In the genomic region with DNA sequence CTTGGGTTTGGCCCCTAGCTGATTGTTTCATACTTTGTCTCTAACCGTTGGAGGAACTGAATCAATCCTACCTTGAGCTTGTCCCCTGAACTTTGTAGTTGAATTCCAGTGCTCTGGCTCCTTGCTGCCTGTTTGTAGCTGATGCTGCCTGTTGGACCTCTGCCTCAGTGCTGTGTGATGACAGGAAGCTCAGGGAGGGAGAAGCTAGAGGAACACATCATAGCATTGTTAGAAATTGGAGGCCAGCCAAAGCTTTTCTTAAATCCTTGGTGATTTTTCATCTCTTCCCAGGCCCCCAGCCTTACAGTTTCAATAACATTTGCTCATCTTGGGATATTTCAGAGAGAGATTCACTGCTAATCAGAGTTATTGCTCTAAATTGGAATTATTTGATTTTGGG, we compare ENCODE assay signal across 9 cellular contexts. TPM values are rescaled to one million over a fixed set of nuclear protein-coding genes. Genes with fewer than 3 reads are reported as not detected.
DNase-seq lines count a peak whose midpoint lies in the region; ATAC-seq, FAIRE-seq and TF ChIP-seq lines count a peak whose summit lies in the region.
"Had no signal": no experiment of that assay in that cellular context is flagged by ENCODE, and none has a peak within 500 bp of the region (broad histone marks: within the 10 kb centered on the region; RNA-seq: fewer than 3 reads in every experiment).

No MANE protein-coding gene starts in this region.

- no peak for TF ChIP-seq POLR2A in endothelial cell of umbilical vein (IDR thresholded peaks at IDR 0.05; ENCODE audit: low read depth, low read length)

- H3K9me1 ChIP-seq in endothelial cell of umbilical vein (replicated peaks; ENCODE audit: control insufficient read depth, extremely low read depth, insufficient read depth, low read length) = no peaks in the 10 kb centered on the region

- peaks cover 6% of the 10 kb centered on the region for H4K20me1 ChIP-seq in endothelial cell of umbilical vein (replicated peaks; ENCODE audit: control insufficient read depth, extremely low read depth, insufficient read depth, low read length)

- H3K4me3 ChIP-seq in SJSA1 = no peak overlapping the region
- no peak overlapping the region for H3K4me3 ChIP-seq in endothelial cell of umbilical vein (replicated peaks in 1 of 3; ENCODE audit: insufficient read depth in 1 of 3, low read depth in 1 of 3, low read length in 3 of 3)

- no peaks in the 10 kb centered on the region for H3K27me3 ChIP-seq in SJSA1 (replicated peaks)
- H3K27me3 ChIP-seq in endothelial cell of umbilical vein (ENCODE audit: control insufficient read depth in 2 of 2, insufficient read depth in 2 of 2, low read length in 2 of 2) = no peaks in the 10 kb centered on the region

- dilution Hi-C loops in endothelial cell of umbilical vein (cut with MboI; ENCODE audit: extremely low pct_ligation_motif_present, low sequenced_read_pairs) = no loop called here

- H3K9ac ChIP-seq in endothelial cell of umbilical vein (replicated peaks; ENCODE audit: extremely low read depth, insufficient read depth, low read length) = no peak overlapping the region

- BruUV-seq in endothelial cell of umbilical vein (replicated peaks; lab: Mats Ljungman, UMichigan) = no TSS peak

- CTCF ChIA-PET in endothelial cell of umbilical vein (lab: Charles Lee) = interaction anchor here (0.8 to 2.2 kb wide), 16 partner anchors 9 to 140 kb away, joined by 3 to 20 read pairs (median 4); partner anchors contain the start of gene MACF1

- no peak overlapping the region for H2AFZ ChIP-seq in endothelial cell of umbilical vein (ENCODE audit: low read depth, low read length)

- H3K36me3 ChIP-seq in SJSA1 (peaks cover under 1% of the 10 kb centered on the region; the same call in 1 of the 2 replicates), endothelial cell of umbilical vein (ENCODE audit: control insufficient read depth in 2 of 2, extremely low read depth in 1 of 2, insufficient read depth in 2 of 2, low read length in 2 of 2) (peaks cover 0 to under 1% of the 10 kb centered on the region in 2 experiments)

- no peak for ATAC-seq in GM18861 (IDR thresholded peaks at IDR 0.05; ENCODE audit: unreplicated experiment)

- H3K9me3 ChIP-seq in SJSA1 (replicated peaks) = no peaks in the 10 kb centered on the region
- no peaks in the 10 kb centered on the region for H3K9me3 ChIP-seq in endothelial cell of umbilical vein (replicated peaks; ENCODE audit: control insufficient read depth, insufficient read depth, low read length)

- intact Hi-C loops in endothelial cell of umbilical vein (cut with micrococcal nuclease) = no loop called here

- no peak for TF ChIP-seq CTCF in endothelial cell of umbilical vein (IDR thresholded peaks at IDR 0.05; ENCODE audit: extremely low read depth in 1 of 2, insufficient read depth in 1 of 2, low read depth in 1 of 2, low read length in 2 of 2)

- H3K4me1 ChIP-seq in SJSA1 (replicated peaks) (peaks cover 9% of the 10 kb centered on the region), endothelial cell of umbilical vein (ENCODE audit: control insufficient read depth, extremely low read depth, insufficient read depth, low read length) (peaks cover 16% of the 10 kb centered on the region)

- POLR2A ChIA-PET in endothelial cell of umbilical vein (lab: Charles Lee) = interaction anchor here (1.5 kb wide), 1 partner anchor 78 kb away, joined by 3 read pairs; no protein-coding TSS in a partner anchor

- H3K27ac ChIP-seq in SJSA1 (no peak overlapping the region), endothelial cell of umbilical vein (ENCODE audit: insufficient read depth, low read depth, low read length) (peak overlapping the region; percentile 40)

- DNase-seq in C1 segment of cervical spinal cord (lab: John Stamatoyannopoulos, UW) (peak in 9 of 14 donors; percentile 13 to 57 (median 42)), SJSA1 (ENCODE audit: low read depth in 1 of 2, low spot score in 2 of 2) (peak; percentile 41 to 49), endothelial cell of umbilical vein (ENCODE audit: low read depth, low spot score) (peak; percentile 71), myocyte (ENCODE audit: low read depth) (peak; percentile 46), iPS-NIHi7 (ENCODE audit: extremely low spot score) (no peak), NCI-H345 treated with DMSO at 0.1 percent for 48 hours (lab: John Stamatoyannopoulos, UW; ENCODE audit: unreplicated experiment) (no peak), GM19239 (ENCODE audit: insufficient read length, low spot score) (no peak)

- H3K79me2 ChIP-seq in endothelial cell of umbilical vein (ENCODE audit: control insufficient read depth, insufficient read depth, low read length) = peaks cover 67% of the 10 kb centered on the region

- no peak overlapping the region for H3K4me2 ChIP-seq in endothelial cell of umbilical vein (ENCODE audit: insufficient read depth, low read length)

- FAIRE-seq in endothelial cell of umbilical vein (lab: Jason Lieb, UNC) (peak; percentile 93), GM19239 (lab: Jason Lieb, UNC) (no peak)
- FAIRE-seq: RCC 7860 had no signal

TF ChIP-seq in endothelial cell of umbilical vein, 7 proteins besides CTCF, POLR2A, EP300 and RAD21:
- no peak for TF ChIP-seq EZH2 (IDR thresholded peaks at IDR 0.05; ENCODE audit: borderline replicate concordance, low read depth, low read length, severe bottlenecking)

RNA-seq across cellular contexts. Expression of gene MACF1, which starts 34.0 kb away (rescaled TPM):
- total RNA-seq in SJSA1 (2014; rRNA removed; shearing (Covaris generic)) = 147 and 211 TPM in 2 replicates
- total RNA-seq in endothelial cell of umbilical vein (566 and 587 TPM in 2 replicates), myocyte (803 and 838 TPM in 2 replicates)
- polyA plus RNA-seq in endothelial cell of umbilical vein = 105 and 122 TPM in 2 replicates
- 88.8 and 94.8 TPM in 2 replicates for polyA plus RNA-seq in endothelial cell of umbilical vein (2011; cell fraction: cytosol; rRNA removed)
- 706 and 748 TPM in 2 replicates for polyA plus RNA-seq in endothelial cell of umbilical vein (2011; cell fraction: nucleus; rRNA removed)
- polyA plus RNA-seq in endothelial cell of umbilical vein (2012) = 235 and 287 TPM in 2 replicates
- polyA minus RNA-seq in endothelial cell of umbilical vein = 720 and 782 TPM in 2 replicates
- 48.2 TPM for polyA minus RNA-seq in endothelial cell of umbilical vein (2011; cell fraction: cytosol; rRNA and poly(A)+ RNA removed)
- 1,459 and 2,004 TPM in 2 replicates for polyA minus RNA-seq in endothelial cell of umbilical vein (2011; cell fraction: nucleus; rRNA and poly(A)+ RNA removed)
- polyA plus RNA-seq in myocyte (2012) = 293 TPM

Comparison
In these comparisons a context has a peak if more than half of its experiments do, and no peak if none do; other contexts are left out.
1. DNase-seq: peak in C1 segment of cervical spinal cord (9 of 14), SJSA1 (2 of 2), endothelial cell of umbilical vein (single experiment) and myocyte (single experiment); none in iPS-NIHi7 (single experiment), NCI-H345 treated with DMSO at 0.1 percent for 48 hours (single experiment) and GM19239 (single experiment).